Comparison of ENCODE assay signal across 17 cellular contexts in the genomic region with DNA sequence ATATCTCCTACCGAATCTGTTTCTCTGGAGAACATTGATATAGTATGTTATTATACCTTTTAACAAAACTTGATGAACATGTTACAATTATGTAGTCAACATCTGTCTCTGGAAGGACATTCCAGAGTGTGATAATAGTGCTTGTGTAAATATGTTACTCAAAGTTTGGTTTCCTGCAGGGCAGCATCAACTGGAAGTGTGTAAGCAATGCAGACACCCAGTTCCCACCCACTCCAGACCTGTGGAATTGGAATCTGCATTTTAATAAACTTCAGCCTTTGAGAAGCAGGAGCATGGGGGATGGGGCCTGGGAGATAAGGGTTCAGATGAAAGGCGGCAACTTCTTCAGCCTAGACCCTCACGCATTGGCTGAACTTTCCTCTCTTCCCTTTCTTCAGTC.
A peak's percentile ranks its signal among the peaks of the same experiment; 100 is the strongest.
DNase-seq lines count a peak whose midpoint lies in the region; FAIRE-seq and TF ChIP-seq lines count a peak whose summit lies in the region.
"Had no signal": no experiment of that assay in that cellular context is flagged by ENCODE, and none has a peak within 500 bp of the region (broad histone marks: within the 10 kb centered on the region; RNA-seq: fewer than 3 reads in every experiment).

No MANE protein-coding gene starts in this region.

- H3K9ac ChIP-seq in astrocyte (ENCODE audit: low read length): no peak overlapping the region
- H3K9ac ChIP-seq: GM23248 had no signal

- H3K27ac Mint-ChIP-seq in astrocyte (ENCODE audit: unreplicated experiment): no peak overlapping the region

- H3K27me3 ChIP-seq in astrocyte (ENCODE audit: insufficient read depth, low read length) (no peaks in the 10 kb centered on the region), sigmoid colon (no peaks in the 10 kb centered on the region), spleen (replicated peaks in 1 of 7) (no peaks in the 10 kb centered on the region)

- H3K79me2 ChIP-seq in astrocyte (ENCODE audit: insufficient read depth, low read length): no peaks in the 10 kb centered on the region

- no peaks in the 10 kb centered on the region for H3K27me3 Mint-ChIP-seq in astrocyte (ENCODE audit: low read depth, unreplicated experiment)

- no peak overlapping the region for H3K4me3 Mint-ChIP-seq in astrocyte (ENCODE audit: unreplicated experiment)

- DNase-seq in ELF-1 (ENCODE audit: low read depth, low spot score) (peak; percentile 6), astrocyte (ENCODE audit: low read depth) (peak; percentile 16), fibroblast of the aortic adventitia (ENCODE audit: low read depth) (peak; percentile 20), renal cortical epithelial cell (ENCODE audit: low read depth) (peak; percentile 3), sigmoid colon (no peak), NCI-H1048 (lab: John Stamatoyannopoulos, UW) (no peak), spleen (no peak)
- DNase-seq: AML-193, DMS53, GM23248, MV-4-11, NCI-H1417 treated with DMSO at 0.1 percent for 48 hours, NCI-H1930, NCI-H526 treated with DMSO at 0.1 percent for 48 hours, SIG-M5 had no signal

- TF ChIP-seq POLR2A in sigmoid colon (IDR thresholded peaks at IDR 0.05) (no peak), spleen (IDR thresholded peaks at IDR 0.05) (no peak)

- TF ChIP-seq CTCF in astrocyte (IDR thresholded peaks at IDR 0.05; ENCODE audit: insufficient read depth, low read depth, low read length) (no peak), fibroblast of the aortic adventitia (IDR thresholded peaks at IDR 0.05; ENCODE audit: insufficient read depth, low read length) (no peak), sigmoid colon (IDR thresholded peaks at IDR 0.05) (no peak), spleen (IDR thresholded peaks at IDR 0.05 in 8 of 11, conservative IDR thresholded peaks at IDR 0.05 in 3 of 11) (no peak)

- no peaks in the 10 kb centered on the region for H3K36me3 Mint-ChIP-seq in astrocyte (ENCODE audit: low read depth, unreplicated experiment)

- H3K9me3 ChIP-seq in astrocyte (ENCODE audit: insufficient read depth, low read depth, low read length) (no peaks in the 10 kb centered on the region), sigmoid colon (peaks cover 0 to 2% (median 0%) of the 10 kb centered on the region in 4 donors), spleen (peaks cover 0 to 18% (median 11%) of the 10 kb centered on the region in 8 donors)

- intact Hi-C loops in sigmoid colon (cut with DNase I) (no loop called here), spleen (cut with DNase I; ENCODE audit: low total_unique reads) (no loop called here)

- H3K27ac ChIP-seq in astrocyte (ENCODE audit: low read depth, low read length): no peak overlapping the region
- H3K27ac ChIP-seq in sigmoid colon: no peak overlapping the region
- H3K27ac ChIP-seq in spleen: no peak overlapping the region
- H3K27ac ChIP-seq: GM23248, HL-60 had no signal

- no peak for TF ChIP-seq EP300 in sigmoid colon (IDR thresholded peaks at IDR 0.05)

- H3K4me1 Mint-ChIP-seq in astrocyte (ENCODE audit: low read depth, unreplicated experiment): peaks cover 5% of the 10 kb centered on the region

- H2AFZ ChIP-seq in astrocyte (ENCODE audit: low read depth, low read length): no peak overlapping the region
- H2AFZ ChIP-seq: GM23248 had no signal

- whole genome bisulfite sequencing in sigmoid colon, 2 donors: 81 to 85% methylated on average over 3 of the region's 3 CpGs
- 92 to 96% (median 94%) methylated on average over 3 of the region's 3 CpGs for WGBS in spleen, 5 donors

- H3K4me3 ChIP-seq in astrocyte (ENCODE audit: insufficient read depth, low read depth, low read length) (no peak overlapping the region), fibroblast of the aortic adventitia (ENCODE audit: low read depth, low read length) (no peak overlapping the region), sigmoid colon (no peak overlapping the region), spleen (no peak overlapping the region)
- H3K4me3 ChIP-seq: GM23248, K562 had no signal

- peaks cover 3% of the 10 kb centered on the region for H3K9me3 Mint-ChIP-seq in astrocyte (ENCODE audit: unreplicated experiment)

- no peaks in the 10 kb centered on the region for H4K20me1 ChIP-seq in astrocyte (ENCODE audit: insufficient read depth, low read length)

- H3K4me2 ChIP-seq in astrocyte (ENCODE audit: low read length): no peak overlapping the region

- H3K4me1 ChIP-seq in astrocyte (ENCODE audit: insufficient read depth, low read length) (peaks cover 3% of the 10 kb centered on the region), sigmoid colon (no peaks in the 10 kb centered on the region), spleen (no peaks in the 10 kb centered on the region)

- no peak for FAIRE-seq in astrocyte (lab: Jason Lieb, UNC)
- FAIRE-seq: K562 had no signal

- H3K36me3 ChIP-seq in astrocyte (ENCODE audit: insufficient read depth, low read length) (no peaks in the 10 kb centered on the region), sigmoid colon (no peaks in the 10 kb centered on the region), spleen (no peaks in the 10 kb centered on the region)

Comparison
In these comparisons a context has a peak if more than half of its experiments do, and no peak if none do; other contexts are left out.
1. DNase-seq: peak in ELF-1 (single experiment), astrocyte (single experiment), fibroblast of the aortic adventitia (single experiment) and renal cortical epithelial cell (single experiment); none in sigmoid colon (single experiment), NCI-H1048 (single experiment) and spleen (single experiment).